In genomic region chr9:79610019-79610760, GRCh38 we compare ENCODE assay signal across 13 cellular contexts. TPM values are rescaled to one million over a fixed set of nuclear protein-coding genes. Genes with fewer than 3 reads are reported as not detected.
A peak's percentile ranks its signal among the peaks of the same experiment; 100 is the strongest.
DNase-seq lines count a peak whose midpoint lies in the region; ATAC-seq and TF ChIP-seq lines count a peak whose summit lies in the region.
"Had no signal": no experiment of that assay in that cellular context is flagged by ENCODE, and none has a peak within 500 bp of the region (broad histone marks: within the 10 kb centered on the region; RNA-seq: fewer than 3 reads in every experiment).

No MANE protein-coding gene starts in this region.

- peaks cover 38% of the 10 kb centered on the region for H3K4me1 Mint-ChIP-seq in glutamatergic neuron (ENCODE audit: low read depth, unreplicated experiment)

- peaks cover 4% of the 10 kb centered on the region for H3K36me3 Mint-ChIP-seq in glutamatergic neuron (ENCODE audit: unreplicated experiment)

- peak overlapping the region; percentile 31 for H3K4me3 Mint-ChIP-seq in glutamatergic neuron (ENCODE audit: unreplicated experiment)
- H3K4me3 Mint-ChIP-seq: activated B cell treated with CpG ODN at 0.5 μM for 24 hours had no signal

- in situ Hi-C loops in HAP-1 (cut with MboI; ENCODE audit: low sequenced_read_pairs): no loop called here
- in situ Hi-C loops in G401 (cut with HindIII; ENCODE audit: low sequenced_read_pairs): no loop called here

- H3K4me3 ChIP-seq in A673 (ENCODE audit: low read depth, low read length, poor library complexity, severe bottlenecking) (no peak overlapping the region), HAP-1 (no peak overlapping the region)
- H3K4me3 ChIP-seq: heart right ventricle, skin epidermis had no signal

- CTCF ChIA-PET in A673 (lab: Charles Lee): no interaction called here

- H3K27me3 ChIP-seq in A673 (replicated peaks; ENCODE audit: insufficient read depth, low read depth, low read length, poor library complexity): no peaks in the 10 kb centered on the region
- no peaks in the 10 kb centered on the region for H3K27me3 ChIP-seq in HAP-1 (ENCODE audit: low read depth)
- H3K27me3 ChIP-seq: heart right ventricle had no signal

- H3K27ac Mint-ChIP-seq in glutamatergic neuron (ENCODE audit: unreplicated experiment): peak overlapping the region; percentile 37

- DNase-seq in A673 (ENCODE audit: low spot score) (no peak), HAP-1 (ENCODE audit: low spot score in 2 of 2) (peak; percentile 61 to 77), SK-N-DZ (ENCODE audit: low spot score) (peak; percentile 99), glutamatergic neuron (no peak), G401 (ENCODE audit: low spot score) (no peak), NCI-H146 (lab: John Stamatoyannopoulos, UW) (no peak), left ventricle myocardium superior (no peak)
- DNase-seq in activated effector memory CD4-positive, alpha-beta T cell treated with anti-CD3 and anti-CD28 coated beads, Interleukin-2, amount 50 U/mL, for 16 hours: no peak
- DNase-seq: activated B cell treated with CpG ODN at 0.5 μM for 24 hours; activated T-cell treated with anti-CD3 and anti-CD28 coated beads, Interleukin-2, amount 50 U/mL, for 72 hours; heart right ventricle; NCI-H2029 had no signal

- peaks cover 3% of the 10 kb centered on the region for H3K9me3 Mint-ChIP-seq in glutamatergic neuron (ENCODE audit: unreplicated experiment)
- H3K9me3 Mint-ChIP-seq: activated B cell treated with CpG ODN at 0.5 μM for 24 hours had no signal

- ATAC-seq in left ventricle myocardium superior: no peak

- H3K4me1 ChIP-seq in A673 (ENCODE audit: insufficient read depth, low read length, poor library complexity, severe bottlenecking) (peaks cover 23% of the 10 kb centered on the region), HAP-1 (peaks cover 19% of the 10 kb centered on the region)

- POLR2A ChIA-PET in A673 (lab: Charles Lee; ENCODE audit: low non-redundant PET): no interaction called here

- peak overlapping the region; percentile 7 for H3K27ac ChIP-seq in A673 (ENCODE audit: low read depth, low read length, poor library complexity, severe bottlenecking)

- H3K9me3 ChIP-seq in A673 (ENCODE audit: low read depth, low read length, poor library complexity, severe bottlenecking) (no peaks in the 10 kb centered on the region), HAP-1 (no peaks in the 10 kb centered on the region)

- H3K27me3 Mint-ChIP-seq in glutamatergic neuron (ENCODE audit: unreplicated experiment): no peaks in the 10 kb centered on the region
- H3K27me3 Mint-ChIP-seq: activated B cell treated with CpG ODN at 0.5 μM for 24 hours had no signal

- BruUV-seq in A673 (replicated peaks; lab: Mats Ljungman, UMichigan): no TSS peak

- H3K36me3 ChIP-seq in A673 (ENCODE audit: insufficient read depth, low read length, poor library complexity, severe bottlenecking): no peaks in the 10 kb centered on the region
- no peaks in the 10 kb centered on the region for H3K36me3 ChIP-seq in HAP-1 (replicated peaks)
- H3K36me3 ChIP-seq: heart right ventricle had no signal

- intact Hi-C loops in A673 (cut with micrococcal nuclease; ENCODE audit: unreplicated experiment): no loop called here
- intact Hi-C loops in left ventricle myocardium superior (cut with micrococcal nuclease): no loop called here

- TF ChIP-seq CTCF in A673 (conservative IDR thresholded peaks at IDR 0.05; ENCODE audit: low read depth, low read length) (no peak), glutamatergic neuron (IDR thresholded peaks at IDR 0.05; ENCODE audit: partially characterized antibody, unreplicated experiment) (no peak)

RNA-seq across cellular contexts. Expression of gene TLE4, which starts 38.4 kb away (rescaled TPM):
- total RNA-seq in A673 (2021): 21.3 and 24.3 TPM in 2 replicates
- polyA plus RNA-seq in SK-N-DZ (2014; cell fraction: cytosol; rRNA removed): 68.9 and 74.0 TPM in 2 replicates
- polyA plus RNA-seq in SK-N-DZ (2014; cell fraction: nucleus; rRNA removed): 50.8 and 52.3 TPM in 2 replicates
- 97.4 TPM for total RNA-seq in glutamatergic neuron (ENCODE audit: unreplicated experiment)
- total RNA-seq in G401 (2014; rRNA removed; shearing (Covaris generic)): 65.7 and 78.6 TPM in 2 replicates
- 10.7 TPM for total RNA-seq in left ventricle myocardium superior

Comparison
In these comparisons a context has a peak if more than half of its experiments do, and no peak if none do; other contexts are left out.
1. DNase-seq: peak in HAP-1 (2 of 2) and SK-N-DZ (single experiment); none in A673 (single experiment), glutamatergic neuron (single experiment), G401 (single experiment), NCI-H146 (single experiment), activated effector memory CD4-positive, alpha-beta T cell treated with anti-CD3 and anti-CD28 coated beads, Interleukin-2, amount 50 U/mL, for 16 hours (single experiment) and left ventricle myocardium superior (single experiment).